27 cellular contexts compared by ENCODE assay signal in genomic region chr20:18156045-18156444, GRCh38.
"Had no signal": no experiment of that assay in that cellular context is flagged by ENCODE, and none has a peak within 500 bp of the region (broad histone marks: within the 10 kb centered on the region; RNA-seq: fewer than 3 reads in every experiment).

No MANE protein-coding gene starts in this region.

- DNase-seq: colonic mucosa; cortex of kidney; effector CD8-positive, alpha-beta T cell; effector memory CD8-positive, alpha-beta T cell; endodermal cell; erythroblast; esophagus squamous epithelium; foreskin fibroblast; foreskin melanocyte; gastrocnemius medialis; glutamatergic neuron; head of caudate nucleus; heart right ventricle; hypothalamus; left cardiac atrium; left lung; left ventricle myocardium superior; lower lobe of right lung; mesendoderm; midbrain; naive thymus-derived CD4-positive, alpha-beta T cell had no signal

- H3K9me3 ChIP-seq: colonic mucosa, esophagus squamous epithelium, gastrocnemius medialis, heart right ventricle, left lung, lower lobe of right lung had no signal

- H3K4me3 Mint-ChIP-seq: dendritic cell treated with granulocyte-macrophage colony-stimulating factor and Interleukin-4, amounts not matched to agents 40 ng/mL and 50 ng/mL, for 4 days; effector memory CD8-positive, alpha-beta T cell; endodermal cell; naive thymus-derived CD4-positive, alpha-beta T cell had no signal

- H3K9me3 Mint-ChIP-seq: dendritic cell treated with granulocyte-macrophage colony-stimulating factor and Interleukin-4, amounts not matched to agents 40 ng/mL and 50 ng/mL, for 4 days; effector memory CD8-positive, alpha-beta T cell; endodermal cell; naive thymus-derived CD4-positive, alpha-beta T cell had no signal

- H3K27me3 Mint-ChIP-seq: dendritic cell treated with granulocyte-macrophage colony-stimulating factor and Interleukin-4, amounts not matched to agents 40 ng/mL and 50 ng/mL, for 4 days; effector memory CD8-positive, alpha-beta T cell; naive thymus-derived CD4-positive, alpha-beta T cell had no signal

- ATAC-seq: effector memory CD8-positive, alpha-beta T cell; esophagus mucosa; gastrocnemius medialis; heart right ventricle; left cardiac atrium; left lung; left ventricle myocardium superior; lower lobe of right lung; naive thymus-derived CD4-positive, alpha-beta T cell had no signal

- H3K27ac Mint-ChIP-seq: dendritic cell treated with granulocyte-macrophage colony-stimulating factor and Interleukin-4, amounts not matched to agents 40 ng/mL and 50 ng/mL, for 4 days; effector memory CD8-positive, alpha-beta T cell; endodermal cell had no signal

- H3K36me3 ChIP-seq: colonic mucosa had no signal

- FAIRE-seq: endometrium, islet of Langerhans, keratinocyte had no signal

- H3K27me3 ChIP-seq: colonic mucosa, esophagus squamous epithelium, gastrocnemius medialis, heart right ventricle, left lung had no signal

- H3K4me3 ChIP-seq: colonic mucosa, esophagus squamous epithelium, gastrocnemius medialis, heart right ventricle, left lung, lower lobe of right lung had no signal

- H3K27ac ChIP-seq: colonic mucosa, epithelial cell of prostate, esophagus squamous epithelium, gastrocnemius medialis, heart right ventricle, left lung, lower lobe of right lung had no signal

- H3K4me1 ChIP-seq: colonic mucosa, esophagus squamous epithelium, heart right ventricle, left lung, lower lobe of right lung had no signal
